ENCODE assay signal across 8 cellular contexts in genomic region chr6:140921366-140922226, GRCh38.
DNase-seq lines count a peak whose midpoint lies in the region; ATAC-seq, FAIRE-seq and TF ChIP-seq lines count a peak whose summit lies in the region.

No MANE protein-coding gene starts in this region.

- H3K4me3 ChIP-seq in PC-3 (ENCODE audit: low read length): no peak overlapping the region
- no peak overlapping the region for H3K4me3 ChIP-seq in mucosa of descending colon

- TF ChIP-seq CTCF in GM12874 (IDR thresholded peaks at IDR 0.05; ENCODE audit: insufficient read depth, low read depth, low read length) (peak; percentile 52), PC-3 (conservative IDR thresholded peaks at IDR 0.05; ENCODE audit: low read depth, low read length) (peak; percentile 85), mucosa of descending colon (IDR thresholded peaks at IDR 0.05) (peak; percentile 33)

- no peaks in the 10 kb centered on the region for H3K9me2 ChIP-seq in PC-3 (replicated peaks; ENCODE audit: low read length)

- H3K9ac ChIP-seq in PC-3 (ENCODE audit: low read length): no peak overlapping the region; the same call in 1 of the 2 replicates

- POLR2A ChIA-PET in PC-3 (lab: Charles Lee; ENCODE audit: unreplicated experiment): no interaction called here

- H3K4me1 ChIP-seq in PC-3 (ENCODE audit: insufficient read depth, low read length) (peaks cover 8% of the 10 kb centered on the region), mucosa of descending colon (ENCODE audit: low read depth) (no peaks in the 10 kb centered on the region)

- no peak overlapping the region for H2AFZ ChIP-seq in PC-3 (ENCODE audit: low read length)

- no peaks in the 10 kb centered on the region for H3K27me3 ChIP-seq in PC-3 (ENCODE audit: low read length)

- BruUV-seq in PC-3 (replicated peaks; lab: Mats Ljungman, UMichigan): no TSS peak

- peak overlapping the region; percentile 75 for H3K27ac ChIP-seq in PC-3 (ENCODE audit: low read length)

- DNase-seq in AG08395 (ENCODE audit: low spot score) (peak; percentile 59), PC-3 (peak; percentile 89), mucosa of descending colon (peak in 1 of 3 donors; percentile 32)
- no peak for DNase-seq in activated CD4-positive, alpha-beta T cell treated with anti-CD3 and anti-CD28 coated beads for 4 hours

- CTCF ChIA-PET in PC-3 (lab: Charles Lee): interaction anchor here (0.5 kb wide), 2 partner anchors 540 to 607 kb away, joined by 3 to 5 read pairs; no protein-coding TSS in a partner anchor

- ATAC-seq in HG03469 (IDR thresholded peaks at IDR 0.05; ENCODE audit: unreplicated experiment) (peak; percentile 73), PC-3 (peak; percentile 99), mucosa of descending colon (peak; percentile 88), GM19452 (IDR thresholded peaks at IDR 0.05; ENCODE audit: unreplicated experiment) (no peak)

- H3K4me2 ChIP-seq in PC-3 (ENCODE audit: low read length): peak overlapping the region; percentile 12; the same call in 1 of the 2 replicates

- no peaks in the 10 kb centered on the region for H4K20me1 ChIP-seq in PC-3 (ENCODE audit: low read length)

- intact Hi-C loops in PC-3 (cut with micrococcal nuclease): loop anchor here (1.0 to 10.0 kb wide), 7 partner anchors 74 to 1553 kb away; no protein-coding TSS in a partner anchor
- intact Hi-C loops in mucosa of descending colon (cut with DNase I, micrococcal nuclease): loop anchor here in 1 of 2 donors (10.0 kb wide), 1 partner anchor 1557 kb away; no protein-coding TSS in a partner anchor

- no peaks in the 10 kb centered on the region for H3K79me2 ChIP-seq in PC-3 (ENCODE audit: low read length)

- H3K9me3 ChIP-seq in PC-3 (ENCODE audit: low read length): no peaks in the 10 kb centered on the region
- H3K9me3 ChIP-seq in mucosa of descending colon: no peaks in the 10 kb centered on the region

- peak; percentile 55 for FAIRE-seq in endometrium (lab: Jason Lieb, UNC)

- H3K36me3 ChIP-seq in PC-3 (ENCODE audit: low read depth, low read length): no peaks in the 10 kb centered on the region
- H3K36me3 ChIP-seq in mucosa of descending colon (ENCODE audit: low read depth): no peaks in the 10 kb centered on the region

- H3F3A ChIP-seq in PC-3 (ENCODE audit: low read length, unreplicated experiment): no peaks in the 10 kb centered on the region

Comparison
In these comparisons a context has a peak if more than half of its experiments do, and no peak if none do; other contexts are left out.
1. DNase-seq: peak in AG08395 (single experiment) and PC-3 (single experiment); none in activated CD4-positive, alpha-beta T cell treated with anti-CD3 and anti-CD28 coated beads for 4 hours (0 of 2).
2. CTCF ChIP-seq: peak in every context shown above with its lines; median percentile 85 in PC-3; 52 in GM12874; 33 in mucosa of descending colon.